In the genomic region with DNA sequence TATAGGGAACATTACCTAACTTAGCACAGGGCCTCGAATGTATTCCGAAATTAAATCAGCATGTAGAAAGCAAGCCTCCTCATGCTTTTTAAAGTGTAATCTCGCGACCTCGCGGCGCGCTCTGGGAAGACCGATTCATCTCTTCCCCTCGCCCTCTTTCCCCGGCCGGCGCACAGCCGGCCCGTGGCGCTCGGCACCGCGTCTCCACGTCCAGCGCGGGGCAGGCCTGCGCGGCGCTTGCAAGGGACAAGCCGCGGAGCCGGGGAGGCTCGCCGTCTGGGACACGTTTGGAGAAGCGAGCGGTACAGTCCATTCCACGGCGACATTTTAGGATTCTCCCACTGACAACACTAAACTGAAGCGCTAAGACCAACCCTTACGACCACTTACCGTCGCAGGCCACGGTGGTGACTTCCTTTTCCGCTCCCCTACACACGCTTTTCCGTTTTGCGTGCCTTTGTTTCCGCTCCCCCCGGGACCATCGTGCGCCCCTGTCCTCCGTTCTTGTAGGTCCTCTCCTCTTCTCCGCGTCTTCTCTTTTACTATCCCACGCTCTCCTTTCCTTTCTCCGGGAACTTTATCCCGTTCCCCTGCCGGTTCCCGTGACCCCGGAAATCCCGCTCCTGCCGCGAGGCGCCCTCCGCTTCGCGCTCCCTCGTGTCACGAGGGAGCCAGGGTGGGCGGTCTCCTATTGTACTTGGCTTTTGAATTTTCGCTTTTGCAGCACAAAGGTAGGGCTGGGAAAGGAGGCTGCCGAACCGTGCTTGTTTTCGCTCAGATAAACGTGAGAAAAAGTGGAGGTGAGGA, we compare ENCODE assay signal across 8 cellular contexts. TPM values are rescaled to one million over a fixed set of nuclear protein-coding genes. Genes with fewer than 3 reads are reported as not detected.
DNase-seq lines count a peak whose midpoint lies in the region; ATAC-seq, FAIRE-seq and TF ChIP-seq lines count a peak whose summit lies in the region.

A gene with protein sequence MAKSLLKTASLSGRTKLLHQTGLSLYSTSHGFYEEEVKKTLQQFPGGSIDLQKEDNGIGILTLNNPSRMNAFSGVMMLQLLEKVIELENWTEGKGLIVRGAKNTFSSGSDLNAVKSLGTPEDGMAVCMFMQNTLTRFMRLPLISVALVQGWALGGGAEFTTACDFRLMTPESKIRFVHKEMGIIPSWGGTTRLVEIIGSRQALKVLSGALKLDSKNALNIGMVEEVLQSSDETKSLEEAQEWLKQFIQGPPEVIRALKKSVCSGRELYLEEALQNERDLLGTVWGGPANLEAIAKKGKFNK (minus strand): TSS at position 664 of the 807 bp plus-strand sequence. CDS start 12,581 bp downstream, outside the sequence.

- TF ChIP-seq POLR2A in GM12892 (IDR thresholded peaks at IDR 0.05; ENCODE audit: low read depth, low read length) (peak; percentile 95), vagina (IDR thresholded peaks at IDR 0.05) (no peak)

- no peak for TF ChIP-seq CTCF in vagina (IDR thresholded peaks at IDR 0.05)

- peak within 1 kb of the TSS; percentile 94 for H3K9ac ChIP-seq in rectal smooth muscle tissue (ENCODE audit: low read length)

- peak within 1 kb of the TSS; percentile 62 for H3K4me3 ChIP-seq in right cardiac atrium (ENCODE audit: low read length)
- H3K4me3 ChIP-seq in rectal smooth muscle tissue (ENCODE audit: low read length) = peak within 1 kb of the TSS; percentile 99
- peak within 1 kb of the TSS; percentile 59 to 69 for H3K4me3 ChIP-seq in vagina

- H3K27ac ChIP-seq in right cardiac atrium (ENCODE audit: low read length) (peak within 1 kb of the TSS; percentile 39), rectal smooth muscle tissue (ENCODE audit: low read depth, low read length) (peak within 1 kb of the TSS; percentile 76), vagina (peak within 1 kb of the TSS; percentile 83)

- ATAC-seq in HG02759 (IDR thresholded peaks at IDR 0.05; ENCODE audit: unreplicated experiment) = peak; percentile 81
- ATAC-seq in right cardiac atrium = peak; percentile 89 to 92

- no peaks in the 10 kb centered on the region for H3K9me3 ChIP-seq in right cardiac atrium (ENCODE audit: control insufficient read depth, low read length)
- no peaks in the 10 kb centered on the region for H3K9me3 ChIP-seq in vagina

- FAIRE-seq in GM12892 (lab: Jason Lieb, UNC) = peak; percentile 81

- under 1% methylated on average over 71 of the region's 72 CpGs for WGBS in right cardiac atrium

- H3K27me3 ChIP-seq in right cardiac atrium (ENCODE audit: control insufficient read depth, insufficient read depth) (no peaks in the 10 kb centered on the region), rectal smooth muscle tissue (ENCODE audit: control insufficient read depth, insufficient read depth, low read length) (no peaks in the 10 kb centered on the region), vagina (no peaks in the 10 kb centered on the region)

- intact Hi-C loops in right cardiac atrium (cut with DNase I) (no loop called here), vagina (cut with DNase I) (no loop called here)

- H3K4me1 ChIP-seq in right cardiac atrium (ENCODE audit: control insufficient read depth, insufficient read depth, low read length) = peaks cover 3% of the 10 kb centered on the region
- H3K4me1 ChIP-seq in rectal smooth muscle tissue (ENCODE audit: control insufficient read depth, insufficient read depth, low read length) = peaks cover 6% of the 10 kb centered on the region
- H3K4me1 ChIP-seq in vagina = peaks cover 53% of the 10 kb centered on the region

- H3K36me3 ChIP-seq in rectal smooth muscle tissue (ENCODE audit: control insufficient read depth, insufficient read depth, low read length) (no peaks in the 10 kb centered on the region), vagina (no peaks in the 10 kb centered on the region)

- DNase-seq in GM12892 (ENCODE audit: insufficient read length) (peak; percentile 38), NCI-H1417 (lab: John Stamatoyannopoulos, UW) (peak; percentile 84 to 92 (median 88)), T follicular helper cell (ENCODE audit: low read depth) (peak; percentile 27), amniotic epithelial cell (ENCODE audit: low read depth) (peak; percentile 74), right cardiac atrium (peak; percentile 68 to 83 (median 80)), vagina (ENCODE audit: extremely low spot score in 2 of 2) (no peak)

RNA-seq across cellular contexts. Expression of the gene that starts here (rescaled TPM):
- 57.2 TPM for polyA plus RNA-seq in GM12892 (2012; ENCODE audit: missing spikeins)
- total RNA-seq in right cardiac atrium (10 to 100 TPM; 32.9 to 40.5 (median 36.0) TPM), vagina (32.7 TPM)
- 31.9 TPM for polyA plus RNA-seq in right cardiac atrium

Comparison
In these comparisons a context has a peak if more than half of its experiments do, and no peak if none do; other contexts are left out.
1. DNase-seq: peak in GM12892 (single experiment), NCI-H1417 (3 of 3), T follicular helper cell (single experiment), amniotic epithelial cell (single experiment) and right cardiac atrium (3 of 3); none in vagina (0 of 2).
2. Peak in every context shown above with its lines, with median percentiles within 50 percentile points of each other: H3K27ac ChIP-seq and H3K4me3 ChIP-seq.